Comparison of ENCODE assay signal across 8 cellular contexts in the genomic region with DNA sequence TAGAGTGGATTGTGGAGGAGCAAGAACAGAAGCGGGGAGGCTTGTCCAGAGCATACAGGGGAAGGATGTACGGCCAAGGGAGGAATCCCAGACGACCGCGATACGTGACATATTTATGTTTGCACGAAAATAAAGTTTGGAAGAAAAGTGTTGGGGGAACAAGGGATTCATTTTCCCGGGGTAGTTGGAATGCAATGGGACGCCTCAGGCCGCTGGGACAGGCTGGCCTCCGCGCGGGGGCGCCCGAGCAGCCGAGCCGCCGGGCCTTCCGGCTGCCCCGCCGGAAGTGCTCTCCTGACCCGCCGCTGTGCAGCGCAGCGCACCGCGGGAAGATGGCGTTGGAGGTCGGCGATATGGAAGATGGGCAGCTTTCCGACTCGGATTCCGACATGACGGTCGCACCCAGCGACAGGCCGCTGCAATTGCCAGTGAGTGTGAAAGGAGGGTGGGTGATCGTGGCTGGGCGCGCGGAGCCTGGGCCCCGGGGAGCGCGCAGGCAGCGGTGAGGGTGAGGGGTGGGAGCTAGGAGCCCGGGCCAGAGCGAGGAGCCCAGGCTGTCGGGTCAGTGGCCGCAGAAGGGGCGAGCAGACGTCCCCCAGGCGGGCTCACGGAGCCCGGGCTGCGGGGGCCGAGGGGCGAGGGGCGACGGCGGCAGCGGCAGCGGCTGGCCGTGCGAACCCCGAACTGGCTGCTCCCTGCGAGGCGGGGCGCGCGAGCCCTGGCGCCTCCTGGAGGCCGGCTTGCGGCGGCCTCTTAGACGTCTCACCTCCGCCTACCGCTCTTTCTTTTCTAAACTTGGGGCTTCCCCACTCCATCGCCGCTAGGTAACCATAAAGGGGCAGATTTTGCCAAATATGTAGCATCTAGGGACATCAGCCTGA. TPM values are rescaled to one million over a fixed set of nuclear protein-coding genes. Genes with fewer than 3 reads are reported as not detected.
DNase-seq lines count a peak whose midpoint lies in the region; ATAC-seq lines count a peak whose summit lies in the region.

A gene with protein sequence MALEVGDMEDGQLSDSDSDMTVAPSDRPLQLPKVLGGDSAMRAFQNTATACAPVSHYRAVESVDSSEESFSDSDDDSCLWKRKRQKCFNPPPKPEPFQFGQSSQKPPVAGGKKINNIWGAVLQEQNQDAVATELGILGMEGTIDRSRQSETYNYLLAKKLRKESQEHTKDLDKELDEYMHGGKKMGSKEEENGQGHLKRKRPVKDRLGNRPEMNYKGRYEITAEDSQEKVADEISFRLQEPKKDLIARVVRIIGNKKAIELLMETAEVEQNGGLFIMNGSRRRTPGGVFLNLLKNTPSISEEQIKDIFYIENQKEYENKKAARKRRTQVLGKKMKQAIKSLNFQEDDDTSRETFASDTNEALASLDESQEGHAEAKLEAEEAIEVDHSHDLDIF (plus strand): TSS at position 317 of the 881 bp plus-strand sequence. CDS start 16 bp downstream, at position 333.

- peak within 1 kb of the TSS; percentile 97 for H3K4me3 Mint-ChIP-seq in activated CD4-positive, alpha-beta memory T cell treated with anti-CD3 and anti-CD28 coated beads, Interleukin-2, amount 10 ng/mL, durations not matched to agents 7 days and 5 days

- H3K4me1 Mint-ChIP-seq in activated CD4-positive, alpha-beta memory T cell treated with anti-CD3 and anti-CD28 coated beads, Interleukin-2, amount 10 ng/mL, durations not matched to agents 7 days and 5 days: peaks cover 34% of the 10 kb centered on the region

- peaks cover 20% of the 10 kb centered on the region for H3K36me3 Mint-ChIP-seq in activated CD4-positive, alpha-beta memory T cell treated with anti-CD3 and anti-CD28 coated beads, Interleukin-2, amount 10 ng/mL, durations not matched to agents 7 days and 5 days (ENCODE audit: low read depth)

- H3K27me3 ChIP-seq in BLaER1: peaks cover 5% of the 10 kb centered on the region; the same call in 1 of the 2 replicates

- H3K4me2 ChIP-seq in BLaER1: peak within 1 kb of the TSS; percentile 87

- peaks cover 36% of the 10 kb centered on the region for H4K20me1 ChIP-seq in BLaER1

- POLR2A ChIA-PET in activated CD4-positive, alpha-beta memory T cell treated with anti-CD3 and anti-CD28 coated beads, Interleukin-2, amount 10 ng/mL, durations not matched to agents 7 days and 5 days (lab: Charles Lee): interaction anchor here (0.8 to 2.0 kb wide), 9 partner anchors 9 to 261 kb away, joined by 3 to 17 read pairs (median 3); a partner anchor contains a TSS

- H3K4me3 ChIP-seq in BLaER1: peak within 1 kb of the TSS; percentile 92

- H3K9me3 Mint-ChIP-seq in activated CD4-positive, alpha-beta memory T cell treated with anti-CD3 and anti-CD28 coated beads, Interleukin-2, amount 10 ng/mL, durations not matched to agents 7 days and 5 days: no peaks in the 10 kb centered on the region

- H3K36me3 ChIP-seq in BLaER1: peaks cover 24% of the 10 kb centered on the region

- peak; percentile 33 for DNase-seq in NCI-H526 treated with DMSO at 0.1 percent for 48 hours (lab: John Stamatoyannopoulos, UW)
- DNase-seq in activated CD4-positive, alpha-beta memory T cell treated with anti-CD3 and anti-CD28 coated beads, Interleukin-2, amount 10 ng/mL, durations not matched to agents 7 days and 5 days: peak; percentile 77
- DNase-seq in effector CD4-positive, alpha-beta T cell: peak; percentile 59
- DNase-seq in medulla oblongata (ENCODE audit: extremely low spot score): peak; percentile 87
- peak; percentile 39 for DNase-seq in stimulated activated CD8-positive, alpha-beta memory T cell treated with anti-CD3 and anti-CD28 coated beads, Interleukin-12 subunit alpha, Interleukin-12 subunit beta, amount 100 ng/mL, for 24 hours (ENCODE audit: extremely low read depth)

- H3K9ac ChIP-seq in BLaER1: peak within 1 kb of the TSS; percentile 91

- CTCF ChIA-PET in activated CD4-positive, alpha-beta memory T cell treated with anti-CD3 and anti-CD28 coated beads, Interleukin-2, amount 10 ng/mL, durations not matched to agents 7 days and 5 days (lab: Charles Lee): interaction anchor here (0.8 to 2.2 kb wide), 19 partner anchors 8 to 892 kb away, joined by 3 to 14 read pairs (median 4); a partner anchor contains a TSS

- H3K9me3 ChIP-seq in BLaER1: peaks cover 5% of the 10 kb centered on the region; the same call in 1 of the 2 replicates

- ATAC-seq in GM19035 (IDR thresholded peaks at IDR 0.05; ENCODE audit: unreplicated experiment) (peak; percentile 95), HG03342 (IDR thresholded peaks at IDR 0.05; ENCODE audit: unreplicated experiment) (peak; percentile 95)

- H3K4me1 ChIP-seq in BLaER1: peaks cover 24% of the 10 kb centered on the region

- H3K27me3 Mint-ChIP-seq in activated CD4-positive, alpha-beta memory T cell treated with anti-CD3 and anti-CD28 coated beads, Interleukin-2, amount 10 ng/mL, durations not matched to agents 7 days and 5 days: peaks cover 6% of the 10 kb centered on the region

- peak within 1 kb of the TSS; percentile 88 for H3K27ac ChIP-seq in BLaER1

- peak within 1 kb of the TSS; percentile 89 for H3K27ac Mint-ChIP-seq in activated CD4-positive, alpha-beta memory T cell treated with anti-CD3 and anti-CD28 coated beads, Interleukin-2, amount 10 ng/mL, durations not matched to agents 7 days and 5 days

RNA-seq across cellular contexts. Expression of the gene that starts here (rescaled TPM):
- 10 to 100 TPM; 31.5 to 33.8 TPM for total RNA-seq in activated CD4-positive, alpha-beta memory T cell treated with anti-CD3 and anti-CD28 coated beads, Interleukin-2, amount 10 ng/mL, durations not matched to agents 7 days and 5 days

Comparison
In these comparisons a context has a peak if more than half of its experiments do, and no peak if none do; other contexts are left out.
1. Peak in every context shown above with its lines: DNase-seq, ATAC-seq, H3K4me3 ChIP-seq and H3K27ac ChIP-seq.
2. DNase-seq: peak in every context shown above with its lines; median percentile 87 in medulla oblongata; 77 in activated CD4-positive, alpha-beta memory T cell treated with anti-CD3 and anti-CD28 coated beads, Interleukin-2, amount 10 ng/mL, durations not matched to agents 7 days and 5 days; 59 in effector CD4-positive, alpha-beta T cell; 39 in stimulated activated CD8-positive, alpha-beta memory T cell treated with anti-CD3 and anti-CD28 coated beads, Interleukin-12 subunit alpha, Interleukin-12 subunit beta, amount 100 ng/mL, for 24 hours; 33 in NCI-H526 treated with DMSO at 0.1 percent for 48 hours.